In the genomic region with DNA sequence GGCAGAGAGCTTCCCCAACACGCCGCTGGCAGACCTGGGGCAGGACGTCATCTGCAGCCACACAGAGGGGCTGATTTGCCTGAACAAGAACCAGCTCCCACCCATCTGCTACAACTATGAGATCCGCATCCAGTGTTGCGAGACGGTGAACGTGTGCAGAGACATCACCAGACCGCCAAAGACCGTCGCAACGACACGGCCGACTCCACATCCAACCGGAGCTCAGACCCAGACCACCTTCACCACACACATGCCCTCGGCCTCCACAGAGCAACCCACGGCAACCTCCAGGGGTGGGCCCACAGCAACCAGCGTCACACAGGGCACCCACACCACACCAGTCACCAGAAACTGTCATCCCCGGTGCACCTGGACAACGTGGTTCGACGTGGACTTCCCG, we compare ENCODE assay signal across 2 cellular contexts. TPM values are rescaled to one million over a fixed set of nuclear protein-coding genes. Genes with fewer than 3 reads are reported as not detected.
"Had no signal": no experiment of that assay in that cellular context is flagged by ENCODE, and none has a peak within 500 bp of the region (broad histone marks: within the 10 kb centered on the region; RNA-seq: fewer than 3 reads in every experiment).

No MANE protein-coding gene starts in this region.

RNA-seq across cellular contexts. Expression of gene MUC5AC, which starts 26.4 kb away (rescaled TPM):
- total RNA-seq: G401, GM12878 had no signal

RNA-seq across cellular contexts. Expression of gene MUC5B, which starts 38.7 kb away (rescaled TPM):
- total RNA-seq: G401 had no signal
